Comparison of ENCODE assay signal across 8 cellular contexts in the genomic region with DNA sequence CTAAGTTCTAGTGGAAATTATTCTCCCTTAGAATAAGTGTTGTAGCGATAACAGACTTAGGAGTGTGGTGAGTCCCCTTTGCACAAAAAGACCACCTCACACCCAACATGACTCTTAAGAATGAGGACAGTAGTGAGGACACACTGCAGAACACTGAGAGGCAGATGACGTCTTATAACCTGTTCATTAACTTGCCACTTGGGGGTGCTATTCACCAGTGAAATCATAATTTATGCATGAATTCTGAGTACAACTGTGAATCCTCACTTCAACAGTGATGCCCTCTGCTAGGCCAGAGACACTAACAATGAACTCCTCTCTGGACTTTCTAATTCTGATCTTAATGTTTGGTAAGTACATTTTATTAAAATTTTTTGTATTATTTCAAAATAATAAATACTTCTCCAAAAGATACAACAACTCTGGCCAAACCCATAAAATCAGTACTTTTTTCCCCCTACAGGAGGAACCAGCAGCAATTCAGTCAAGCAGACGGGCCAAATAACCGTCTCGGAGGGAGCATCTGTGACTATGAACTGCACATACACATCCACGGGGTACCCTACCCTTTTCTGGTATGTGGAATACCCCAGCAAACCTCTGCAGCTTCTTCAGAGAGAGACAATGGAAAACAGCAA.
DNase-seq lines count a peak whose midpoint lies in the region; ATAC-seq and TF ChIP-seq lines count a peak whose summit lies in the region.

No MANE protein-coding gene starts in this region.

- no peaks in the 10 kb centered on the region for H3K4me1 ChIP-seq in NT2/D1 (ENCODE audit: insufficient read depth, insufficient read length)
- H3K4me1 ChIP-seq in upper lobe of left lung = peaks cover 0 to 7% (median 3%) of the 10 kb centered on the region in 4 donors

- intact Hi-C loops in MCF 10A (cut with micrococcal nuclease) = loop anchor here (1.0 to 2.0 kb wide), 2 partner anchors 61 to 158 kb away; no protein-coding TSS in a partner anchor

- H3K9me3 Mint-ChIP-seq in MCF 10A (ENCODE audit: unreplicated experiment) = no peaks in the 10 kb centered on the region

- TF ChIP-seq CTCF in GM12874 (IDR thresholded peaks at IDR 0.05; ENCODE audit: insufficient read depth, low read depth, low read length) (peak; percentile 60), MCF 10A (IDR thresholded peaks at IDR 0.05; ENCODE audit: unreplicated experiment) (peak; percentile 67), upper lobe of left lung (IDR thresholded peaks at IDR 0.05) (peak; percentile 27 to 66 (median 54))

- CTCF ChIA-PET in MCF 10A (lab: Yijun Ruan, JAX) = interaction anchor here (0.5 to 3.5 kb wide), 22 partner anchors 7 to 207 kb away, joined by 3 to 52 read pairs (median 4); no protein-coding TSS in a partner anchor

- peaks cover 6% of the 10 kb centered on the region for H3K4me1 Mint-ChIP-seq in MCF 10A (ENCODE audit: insufficient read depth, unreplicated experiment)

- H3K27ac ChIP-seq in upper lobe of left lung = peak overlapping the region in 2 of 4 donors; percentile 17 to 54

- no peak for TF ChIP-seq POLR2A in upper lobe of left lung (IDR thresholded peaks at IDR 0.05)

- H3K9ac ChIP-seq in NT2/D1 (ENCODE audit: insufficient read length, low read depth) = no peak overlapping the region

- POLR2A ChIA-PET in MCF 10A (lab: Yijun Ruan, JAX) = interaction anchor here (1.1 kb wide), 1 partner anchor 12 kb away, joined by 3 read pairs; no protein-coding TSS in a partner anchor

- H3K27ac Mint-ChIP-seq in MCF 10A (ENCODE audit: low read depth, unreplicated experiment) = no peak overlapping the region

- no peaks in the 10 kb centered on the region for H3K36me3 Mint-ChIP-seq in MCF 10A (ENCODE audit: insufficient read depth, unreplicated experiment)

- TF ChIP-seq EP300 in upper lobe of left lung (IDR thresholded peaks at IDR 0.05) = no peak

- DNase-seq in AG20443 (ENCODE audit: low spot score) (peak; percentile 62), NT2/D1 (ENCODE audit: low read depth, low spot score) (peak; percentile 27), MCF 10A (ENCODE audit: unreplicated experiment) (peak; percentile 70), kidney tubule cell (ENCODE audit: low spot score) (peak; percentile 66), upper lobe of left lung (peak in 1 of 2 donors; percentile 30), NCI-H146 (lab: John Stamatoyannopoulos, UW) (no peak)

- ATAC-seq in HG03159 (IDR thresholded peaks at IDR 0.05; ENCODE audit: unreplicated experiment) = peak; percentile 77
- peak; percentile 77 to 87 for ATAC-seq in upper lobe of left lung (ENCODE audit: low FRiP score in 2 of 2)

- no peaks in the 10 kb centered on the region for H3K27me3 Mint-ChIP-seq in MCF 10A (ENCODE audit: insufficient read depth, unreplicated experiment)

- H3K27me3 ChIP-seq in NT2/D1 (ENCODE audit: insufficient read depth, insufficient read length) = no peaks in the 10 kb centered on the region
- no peaks in the 10 kb centered on the region for H3K27me3 ChIP-seq in upper lobe of left lung

- 46 to 52% methylated on average over 6 of the region's 6 CpGs for WGBS in upper lobe of left lung, 2 donors

- no TSS peak for BruUV-seq in MCF 10A (replicated peaks; lab: Mats Ljungman, UMichigan)

- no peak overlapping the region for H3K4me3 Mint-ChIP-seq in MCF 10A (ENCODE audit: unreplicated experiment)

- H3K4me3 ChIP-seq in NT2/D1 (ENCODE audit: insufficient read length, low read depth) (no peak overlapping the region), upper lobe of left lung (no peak overlapping the region)

- no peaks in the 10 kb centered on the region for H3K36me3 ChIP-seq in NT2/D1 (ENCODE audit: insufficient read depth, insufficient read length, low read length)
- no peaks in the 10 kb centered on the region for H3K36me3 ChIP-seq in upper lobe of left lung

- H3K9me3 ChIP-seq in NT2/D1 (ENCODE audit: insufficient read depth, low read length) = no peaks in the 10 kb centered on the region
- no peaks in the 10 kb centered on the region for H3K9me3 ChIP-seq in upper lobe of left lung
